ENCODE assay signal across 9 cellular contexts in genomic region chr1:113981962-113982931, GRCh38. TPM values are rescaled to one million over a fixed set of nuclear protein-coding genes. Genes with fewer than 3 reads are reported as not detected.
A peak's percentile ranks its signal among the peaks of the same experiment; 100 is the strongest.
DNase-seq lines count a peak whose midpoint lies in the region; ATAC-seq and TF ChIP-seq lines count a peak whose summit lies in the region.
"Had no signal": no experiment of that assay in that cellular context is flagged by ENCODE, and none has a peak within 500 bp of the region (broad histone marks: within the 10 kb centered on the region; RNA-seq: fewer than 3 reads in every experiment).

No MANE protein-coding gene starts in this region.

- peak overlapping the region; percentile 90 to 99 (median 98) for H3K27ac Mint-ChIP-seq in nephron

- peak overlapping the region; percentile 51 to 63 for H3K27ac ChIP-seq in esophagus (ENCODE audit: low read depth in 2 of 2, low read length in 1 of 2)

- peak overlapping the region; percentile 67 to 94 (median 89) for H3K4me3 Mint-ChIP-seq in nephron

- no peak for TF ChIP-seq CTCF in AG09309 (IDR thresholded peaks at IDR 0.05; ENCODE audit: control insufficient read depth, insufficient read depth, low read depth, low read length, missing control alignments)
- TF ChIP-seq CTCF in nephron (IDR thresholded peaks at IDR 0.05; ENCODE audit: unreplicated experiment in 3 of 3), result no peak

- peaks cover 4% of the 10 kb centered on the region for H3K27me3 Mint-ChIP-seq in nephron (ENCODE audit: low read depth)

- no peaks in the 10 kb centered on the region for H3K27me3 ChIP-seq in esophagus (ENCODE audit: control insufficient read depth in 1 of 2, insufficient read depth in 2 of 2, low read length in 2 of 2)

- H3K4me1 ChIP-seq in esophagus (ENCODE audit: control insufficient read depth in 2 of 2, insufficient read depth in 2 of 2, low read length in 1 of 2), result peaks cover 3 to 5% of the 10 kb centered on the region in 2 donors

- H3K4me3 ChIP-seq in AG09309 (ENCODE audit: control insufficient read depth, low read depth, low read length), result peak overlapping the region; percentile 41
- no peak overlapping the region for H3K4me3 ChIP-seq in esophagus (ENCODE audit: low read depth in 1 of 2, low read length in 2 of 2)

- H3K4me1 Mint-ChIP-seq in nephron, result peaks cover 86% of the 10 kb centered on the region

- no peak for ATAC-seq in HG03280 (IDR thresholded peaks at IDR 0.05; ENCODE audit: unreplicated experiment)

- peaks cover 24% of the 10 kb centered on the region for H3K36me3 Mint-ChIP-seq in nephron (ENCODE audit: low read depth)

- peaks cover 10% of the 10 kb centered on the region for H3K9me3 Mint-ChIP-seq in nephron

- no peaks in the 10 kb centered on the region for H3K36me3 ChIP-seq in esophagus (ENCODE audit: control insufficient read depth in 2 of 2, insufficient read depth in 2 of 2, low read length in 1 of 2)

- DNase-seq in AG09309 (ENCODE audit: low read depth), result peak; percentile 63
- DNase-seq in NOMO-1 treated with dmso at 0.1 percent for 144 hours (lab: John Stamatoyannopoulos, UW; ENCODE audit: unreplicated experiment), result peak; percentile 35
- DNase-seq in stimulated activated CD4-positive, alpha-beta T cell treated with anti-CD3 and anti-CD28 coated beads, Interleukin-4, amount 100 ng/mL, for 4 hours, result no peak
- DNase-seq in activated CD4-positive, CD25-positive, alpha-beta regulatory T cell treated with anti-CD3 and anti-CD28 coated beads, Interleukin-2, amount 50 U/mL, for 72 hours, result no peak
- no peak for DNase-seq in NCI-H524 treated with DMSO at 0.1 percent for 48 hours (lab: John Stamatoyannopoulos, UW)
- DNase-seq: activated effector memory CD4-positive, alpha-beta T cell treated with anti-CD3 and anti-CD28 coated beads, Interleukin-2, amount 50 U/mL, for 16 hours had no signal

- 43 to 54% methylated on average over 18 of the region's 18 CpGs for WGBS in esophagus, 2 donors

- H3K9me3 ChIP-seq in esophagus (ENCODE audit: control insufficient read depth in 2 of 2, insufficient read depth in 1 of 2, low read depth in 1 of 2, low read length in 1 of 2), result no peaks in the 10 kb centered on the region

RNA-seq across cellular contexts. Expression of gene OLFML3, which starts 3.0 kb away (rescaled TPM):
- 1 to 10 TPM; 4.7 to 6.7 TPM for polyA plus RNA-seq in esophagus

RNA-seq across cellular contexts. Expression of gene HIPK1, which starts 53.1 kb away (rescaled TPM):
- 10 to 100 TPM; 10.8 to 14.5 TPM for polyA plus RNA-seq in esophagus

Comparison
In these comparisons a context has a peak if more than half of its experiments do, and no peak if none do; other contexts are left out.
1. DNase-seq: peak in AG09309 (single experiment) and NOMO-1 treated with dmso at 0.1 percent for 144 hours (single experiment); none in stimulated activated CD4-positive, alpha-beta T cell treated with anti-CD3 and anti-CD28 coated beads, Interleukin-4, amount 100 ng/mL, for 4 hours (0 of 2), activated CD4-positive, CD25-positive, alpha-beta regulatory T cell treated with anti-CD3 and anti-CD28 coated beads, Interleukin-2, amount 50 U/mL, for 72 hours (single experiment) and NCI-H524 treated with DMSO at 0.1 percent for 48 hours (single experiment).